9 cellular contexts compared by ENCODE assay signal in genomic region chr2:42096869-42097591, GRCh38. TPM values are rescaled to one million over a fixed set of nuclear protein-coding genes. Genes with fewer than 3 reads are reported as not detected.
DNase-seq lines count a peak whose midpoint lies in the region; ATAC-seq and TF ChIP-seq lines count a peak whose summit lies in the region.
"Had no signal": no experiment of that assay in that cellular context is flagged by ENCODE, and none has a peak within 500 bp of the region (broad histone marks: within the 10 kb centered on the region; RNA-seq: fewer than 3 reads in every experiment).

No MANE protein-coding gene starts in this region.

- ATAC-seq in GM19397 (IDR thresholded peaks at IDR 0.05; ENCODE audit: unreplicated experiment) (peak; percentile 36), HG03108 (IDR thresholded peaks at IDR 0.05; ENCODE audit: unreplicated experiment) (peak; percentile 38)
- ATAC-seq in central memory CD8-positive, alpha-beta T cell (replicated peaks; ENCODE audit: extremely low read depth, poor library complexity, severe bottlenecking), result no peak

- POLR2A ChIA-PET in CD8-positive, alpha-beta memory T cell (lab: Charles Lee), result interaction anchor here (1.1 to 1.3 kb wide), 2 partner anchors 8 to 99 kb away, joined by 3 to 4 read pairs; no protein-coding TSS in a partner anchor
- POLR2A ChIA-PET in RWPE1 (lab: Yijun Ruan, JAX; ENCODE audit: low non-redundant PET), result no interaction called here

- no peak for DNase-seq in CD8-positive, alpha-beta memory T cell
- DNase-seq in central memory CD8-positive, alpha-beta T cell (ENCODE audit: low spot score in 2 of 2), result no peak
- no peak for DNase-seq in activated effector memory CD4-positive, alpha-beta T cell treated with anti-CD3 and anti-CD28 coated beads, Interleukin-2, amount 50 U/mL, for 16 hours
- DNase-seq in RWPE1 (ENCODE audit: low spot score), result no peak
- no peak for DNase-seq in hepatic stellate cell (ENCODE audit: low spot score)
- no peak for DNase-seq in EL
- DNase-seq: activated CD4-positive, alpha-beta T cell treated with anti-CD3 and anti-CD28 coated beads, Interleukin-2, amount 50 U/mL, for 1 hour had no signal

- no peak for TF ChIP-seq CTCF in RWPE1 (conservative IDR thresholded peaks at IDR 0.05; ENCODE audit: low read depth)

- peaks cover 49 to 56% (median 49%) of the 10 kb centered on the region in 3 donors for H3K4me1 Mint-ChIP-seq in CD8-positive, alpha-beta memory T cell
- H3K4me1 Mint-ChIP-seq in central memory CD8-positive, alpha-beta T cell, result peaks cover 46% of the 10 kb centered on the region

- peaks cover 0 to 2% of the 10 kb centered on the region in 2 donors for H3K27me3 Mint-ChIP-seq in CD8-positive, alpha-beta memory T cell
- H3K27me3 Mint-ChIP-seq in central memory CD8-positive, alpha-beta T cell, result no peaks in the 10 kb centered on the region

- no peak overlapping the region for H3K4me3 ChIP-seq in CD8-positive, alpha-beta memory T cell (ENCODE audit: low read length)

- H3K27me3 ChIP-seq in CD8-positive, alpha-beta memory T cell (ENCODE audit: insufficient read depth, low read length, poor library complexity, severe bottlenecking), result no peaks in the 10 kb centered on the region

- H3K27ac Mint-ChIP-seq in CD8-positive, alpha-beta memory T cell, result peak overlapping the region in 7 of 8 donors; percentile 31 to 97 (median 87)
- H3K27ac Mint-ChIP-seq in central memory CD8-positive, alpha-beta T cell (ENCODE audit: low read depth), result peak overlapping the region; percentile 79

- no peak overlapping the region for H3K27ac ChIP-seq in CD8-positive, alpha-beta memory T cell (ENCODE audit: low read depth, low read length)
- no peak overlapping the region for H3K27ac ChIP-seq in RWPE1

- H3K36me3 ChIP-seq in CD8-positive, alpha-beta memory T cell (ENCODE audit: insufficient read depth, low read length), result no peaks in the 10 kb centered on the region

- no peaks in the 10 kb centered on the region for H3K9me3 Mint-ChIP-seq in CD8-positive, alpha-beta memory T cell
- H3K9me3 Mint-ChIP-seq in central memory CD8-positive, alpha-beta T cell, result peaks cover 7% of the 10 kb centered on the region

- peak overlapping the region in 2 of 7 donors; percentile 12 to 72 for H3K4me3 Mint-ChIP-seq in CD8-positive, alpha-beta memory T cell
- H3K4me3 Mint-ChIP-seq in central memory CD8-positive, alpha-beta T cell, result no peak overlapping the region

- H3K4me1 ChIP-seq in CD8-positive, alpha-beta memory T cell (ENCODE audit: insufficient read depth, low read length), result peaks cover 41% of the 10 kb centered on the region

- no peaks in the 10 kb centered on the region for H3K9me3 ChIP-seq in CD8-positive, alpha-beta memory T cell (ENCODE audit: low read length)

- H3K36me3 Mint-ChIP-seq in CD8-positive, alpha-beta memory T cell, result no peaks in the 10 kb centered on the region
- peaks cover 19% of the 10 kb centered on the region for H3K36me3 Mint-ChIP-seq in central memory CD8-positive, alpha-beta T cell (ENCODE audit: insufficient read depth)

- CTCF ChIA-PET in CD8-positive, alpha-beta memory T cell (lab: Charles Lee), result interaction anchor here (0.8 to 7.5 kb wide), 26 partner anchors 9 to 240 kb away, joined by 3 to 63 read pairs (median 6); partner anchors contain the start of gene EML4
- CTCF ChIA-PET in RWPE1 (lab: Yijun Ruan, JAX), result interaction anchor here (0.6 to 0.8 kb wide), 4 partner anchors 75 to 716 kb away, joined by 3 read pairs; no protein-coding TSS in a partner anchor

RNA-seq across cellular contexts. Expression of gene PKDCC, which starts 49.2 kb away (rescaled TPM):
- total RNA-seq in CD8-positive, alpha-beta memory T cell, result under 1 TPM in 1 of 2 experiments, not detected in 1; 0.28 TPM
- 0.78 TPM for polyA plus RNA-seq in CD8-positive, alpha-beta memory T cell
